9 cellular contexts compared by ENCODE assay signal in genomic region chr7:157347217-157347904, GRCh38. TPM values are rescaled to one million over a fixed set of nuclear protein-coding genes. Genes with fewer than 3 reads are reported as not detected.
DNase-seq lines count a peak whose midpoint lies in the region; ATAC-seq and TF ChIP-seq lines count a peak whose summit lies in the region.
"Had no signal": no experiment of that assay in that cellular context is flagged by ENCODE, and none has a peak within 500 bp of the region (broad histone marks: within the 10 kb centered on the region; RNA-seq: fewer than 3 reads in every experiment).

No MANE protein-coding gene starts in this region.

- peak overlapping the region in 3 of 5 donors; percentile 13 to 42 (median 38) for H3K27ac ChIP-seq in adrenal gland
- peak overlapping the region; percentile 84 to 90 for H3K27ac ChIP-seq in thoracic aorta

- no peaks in the 10 kb centered on the region for H3K27me3 ChIP-seq in adrenal gland
- H3K27me3 ChIP-seq in thoracic aorta (replicated peaks; ENCODE audit: insufficient read depth) = no peaks in the 10 kb centered on the region

- TF ChIP-seq CTCF in adrenal gland (IDR thresholded peaks at IDR 0.05) (no peak), thoracic aorta (IDR thresholded peaks at IDR 0.05) (no peak)

- H3K9me3 ChIP-seq in adrenal gland (replicated peaks in 1 of 3) (no peaks in the 10 kb centered on the region), thoracic aorta (no peaks in the 10 kb centered on the region)

- no peak for TF ChIP-seq POLR2A in adrenal gland (IDR thresholded peaks at IDR 0.05)

- ATAC-seq in thoracic aorta (ENCODE audit: insufficient number of reproducible peaks, low FRiP score, low read depth) (peak; percentile 91), HG03378 (IDR thresholded peaks at IDR 0.05; ENCODE audit: unreplicated experiment) (no peak), HG03571 (IDR thresholded peaks at IDR 0.05; ENCODE audit: unreplicated experiment) (no peak)

- H3K36me3 ChIP-seq in adrenal gland (replicated peaks in 1 of 2) = no peaks in the 10 kb centered on the region
- H3K36me3 ChIP-seq in thoracic aorta = no peaks in the 10 kb centered on the region

- 63 to 69% (median 69%) methylated on average over 11 of the region's 11 CpGs for WGBS in adrenal gland, 4 donors

- intact Hi-C loops in adrenal gland (cut with DNase I) = no loop called here

- no peak overlapping the region for H3K4me3 ChIP-seq in adrenal gland
- H3K4me3 ChIP-seq in thoracic aorta = peak overlapping the region; percentile 71

- peak; percentile 49 for DNase-seq in activated CD4-positive, alpha-beta T cell treated with anti-CD3 and anti-CD28 coated beads for 48 hours
- DNase-seq in activated CD4-positive, alpha-beta T cell treated with anti-CD3 and anti-CD28 coated beads, Interleukin-2, amount 50 U/mL, for 1 hour = no peak
- DNase-seq in adrenal gland = peak; percentile 51 to 81 (median 73)
- peak; percentile 35 for DNase-seq in hepatic stellate cell (ENCODE audit: low spot score)
- peak; percentile 38 for DNase-seq in thoracic aorta (ENCODE audit: low spot score)
- no peak for DNase-seq in superior temporal gyrus (ENCODE audit: extremely low spot score)
- DNase-seq: retina had no signal

- H3K4me1 ChIP-seq in adrenal gland (replicated peaks in 1 of 2) = peaks cover 14 to 38% of the 10 kb centered on the region in 2 donors
- H3K4me1 ChIP-seq in thoracic aorta (ENCODE audit: control insufficient read depth in 1 of 2, low read depth in 2 of 2) = peaks cover 38 to 57% of the 10 kb centered on the region in 2 donors

RNA-seq across cellular contexts. Expression of gene DNAJB6, which starts 10.6 kb away (rescaled TPM):
- total RNA-seq in adrenal gland (100 to 1,000 TPM in 1 of 8 donors, 10 to 100 TPM in 7; 38.4 to 120 (median 79.8) TPM), thoracic aorta (100 to 1,000 TPM; 116 to 154 TPM)
- polyA plus RNA-seq in adrenal gland = 100 to 1,000 TPM in 1 of 3 donors, 10 to 100 TPM in 2; 58.9 to 195 (median 75.7) TPM

Comparison
In these comparisons a context has a peak if more than half of its experiments do, and no peak if none do; other contexts are left out.
1. DNase-seq: peak in activated CD4-positive, alpha-beta T cell treated with anti-CD3 and anti-CD28 coated beads for 48 hours (single experiment), adrenal gland (7 of 7), hepatic stellate cell (single experiment) and thoracic aorta (single experiment); none in activated CD4-positive, alpha-beta T cell treated with anti-CD3 and anti-CD28 coated beads, Interleukin-2, amount 50 U/mL, for 1 hour (single experiment) and superior temporal gyrus (single experiment).